Comparison of ENCODE assay signal across 28 cellular contexts in genomic region chr2:143954208-143954607, GRCh38.
DNase-seq lines count a peak whose midpoint lies in the region; ATAC-seq, FAIRE-seq and TF ChIP-seq lines count a peak whose summit lies in the region.
"Had no signal": no experiment of that assay in that cellular context is flagged by ENCODE, and none has a peak within 500 bp of the region (broad histone marks: within the 10 kb centered on the region; RNA-seq: fewer than 3 reads in every experiment).

No MANE protein-coding gene starts in this region.

- H3K27me3 ChIP-seq in ACC112 (ENCODE audit: insufficient read depth, low read length) = no peaks in the 10 kb centered on the region
- no peaks in the 10 kb centered on the region for H3K27me3 ChIP-seq in OCI-LY3 (ENCODE audit: low read depth, low read length)
- no peaks in the 10 kb centered on the region for H3K27me3 ChIP-seq in body of pancreas
- H3K27me3 ChIP-seq: cardiac muscle cell, esophagus muscularis mucosa had no signal

- peaks cover 45% of the 10 kb centered on the region for H3K4me1 ChIP-seq in ACC112 (ENCODE audit: control insufficient read depth, insufficient read depth, low read length, unreplicated experiment)
- peaks cover 61% of the 10 kb centered on the region for H3K4me1 ChIP-seq in OCI-LY3 (ENCODE audit: low read length)
- no peaks in the 10 kb centered on the region for H3K4me1 ChIP-seq in body of pancreas

- DNase-seq in chondrocyte (ENCODE audit: low spot score) (no peak), body of pancreas (no peak), activated T-cell treated with anti-CD3 and anti-CD28 coated beads for 4 hours (no peak)
- DNase-seq: activated CD4-positive, alpha-beta T cell treated with anti-CD3 and anti-CD28 coated beads, Interleukin-2, amount 10 ng/mL, durations not matched to agents 7 days and 5 days; activated naive CD4-positive, alpha-beta T cell treated with anti-CD3 and anti-CD28 coated beads for 36 hours; activated T-cell treated with anti-CD3 and anti-CD28 coated beads, Interleukin-2, amount 50 U/mL, for 4 hours; AML-193; amniotic stem cell; CD4-positive, alpha-beta T cell; H7; KBM-7; kidney; naive thymus-derived CD4-positive, alpha-beta T cell; NCI-H1417 treated with DMSO at 0.1 percent for 48 hours; NCI-H82; stimulated activated naive CD4-positive, alpha-beta T cell treated with Interleukin-2 at 50 U/mL for 16 hours; T-helper 9 cell had no signal

- H3K79me2 ChIP-seq in ACC112 (ENCODE audit: control insufficient read depth, insufficient read depth, low read length, unreplicated experiment) (no peaks in the 10 kb centered on the region), OCI-LY3 (ENCODE audit: low read length) (no peaks in the 10 kb centered on the region)

- H2AFZ ChIP-seq in ACC112 (ENCODE audit: low read length, unreplicated experiment) (peak overlapping the region; percentile 73), OCI-LY3 (ENCODE audit: low read depth, low read length) (no peak overlapping the region)

- H3K4me1 Mint-ChIP-seq in chondrocyte (ENCODE audit: low read depth) = peaks cover 41% of the 10 kb centered on the region
- H3K4me1 Mint-ChIP-seq: activated CD4-positive, alpha-beta T cell treated with anti-CD3 and anti-CD28 coated beads, Interleukin-2, amount 10 ng/mL, durations not matched to agents 7 days and 5 days; naive thymus-derived CD4-positive, alpha-beta T cell had no signal

- no peaks in the 10 kb centered on the region for H3K36me3 Mint-ChIP-seq in chondrocyte (ENCODE audit: low read depth)
- H3K36me3 Mint-ChIP-seq: naive thymus-derived CD4-positive, alpha-beta T cell had no signal

- peak overlapping the region; percentile 45 for H3K9ac ChIP-seq in OCI-LY3 (ENCODE audit: low read length)

- ATAC-seq in HG03442 (IDR thresholded peaks at IDR 0.05; ENCODE audit: unreplicated experiment) (no peak), body of pancreas (no peak), GM21367 (IDR thresholded peaks at IDR 0.05; ENCODE audit: unreplicated experiment) (no peak)
- ATAC-seq: activated T-cell treated with anti-CD3 and anti-CD28 coated beads, Interleukin-2, amount 50 U/mL, for 4 hours; naive thymus-derived CD4-positive, alpha-beta T cell had no signal

- TF ChIP-seq CTCF in OCI-LY3 (IDR thresholded peaks at IDR 0.05; ENCODE audit: low read depth, low read length) = no peak
- TF ChIP-seq CTCF in chondrocyte (IDR thresholded peaks at IDR 0.05) = no peak
- no peak for TF ChIP-seq CTCF in body of pancreas (IDR thresholded peaks at IDR 0.05)

- H3K36me3 ChIP-seq in ACC112 (ENCODE audit: insufficient read depth, low read length) (no peaks in the 10 kb centered on the region), OCI-LY3 (replicated peaks; ENCODE audit: low read depth, low read length) (no peaks in the 10 kb centered on the region), body of pancreas (replicated peaks in 1 of 2; ENCODE audit: insufficient read depth in 1 of 2, low read depth in 2 of 2) (no peaks in the 10 kb centered on the region)
- H3K36me3 ChIP-seq: cardiac muscle cell, esophagus muscularis mucosa had no signal

- no peaks in the 10 kb centered on the region for H4K20me1 ChIP-seq in OCI-LY3 (ENCODE audit: insufficient read depth, low read length)

- H3K4me3 Mint-ChIP-seq in chondrocyte (ENCODE audit: unreplicated experiment) = no peak overlapping the region
- H3K4me3 Mint-ChIP-seq: activated CD4-positive, alpha-beta T cell treated with anti-CD3 and anti-CD28 coated beads, Interleukin-2, amount 10 ng/mL, durations not matched to agents 7 days and 5 days; activated naive CD4-positive, alpha-beta T cell treated with anti-CD3 and anti-CD28 coated beads for 36 hours; activated T-cell treated with anti-CD3 and anti-CD28 coated beads, Interleukin-2, amount 50 U/mL, for 4 hours; CD4-positive, alpha-beta T cell; dendritic cell treated with granulocyte-macrophage colony-stimulating factor and Interleukin-4, amounts not matched to agents 40 ng/mL and 50 ng/mL, for 4 days; mesothelial cell of epicardium; naive thymus-derived CD4-positive, alpha-beta T cell had no signal

- no peak for TF ChIP-seq POLR2A in body of pancreas (IDR thresholded peaks at IDR 0.05)

- H3K4me3 ChIP-seq in ACC112 (ENCODE audit: low read depth, low read length) (peak overlapping the region; percentile 57), OCI-LY3 (ENCODE audit: low read length) (peak overlapping the region; percentile 15), body of pancreas (no peak overlapping the region)
- H3K4me3 ChIP-seq: cardiac muscle cell had no signal

- no peaks in the 10 kb centered on the region for H3K9me3 Mint-ChIP-seq in chondrocyte (ENCODE audit: low read depth)
- H3K9me3 Mint-ChIP-seq: activated CD4-positive, alpha-beta T cell treated with anti-CD3 and anti-CD28 coated beads, Interleukin-2, amount 10 ng/mL, durations not matched to agents 7 days and 5 days; activated naive CD4-positive, alpha-beta T cell treated with anti-CD3 and anti-CD28 coated beads for 36 hours; activated T-cell treated with anti-CD3 and anti-CD28 coated beads, Interleukin-2, amount 50 U/mL, for 4 hours; CD4-positive, alpha-beta T cell; dendritic cell treated with granulocyte-macrophage colony-stimulating factor and Interleukin-4, amounts not matched to agents 40 ng/mL and 50 ng/mL, for 4 days; naive thymus-derived CD4-positive, alpha-beta T cell had no signal

- 86% methylated on average over 4 of the region's 4 CpGs for WGBS in body of pancreas, 2 donors

- H3K27ac Mint-ChIP-seq in chondrocyte (ENCODE audit: unreplicated experiment) = peak overlapping the region; percentile 54
- H3K27ac Mint-ChIP-seq: activated CD4-positive, alpha-beta T cell treated with anti-CD3 and anti-CD28 coated beads, Interleukin-2, amount 10 ng/mL, durations not matched to agents 7 days and 5 days; activated naive CD4-positive, alpha-beta T cell treated with anti-CD3 and anti-CD28 coated beads for 36 hours; CD4-positive, alpha-beta T cell; dendritic cell treated with granulocyte-macrophage colony-stimulating factor and Interleukin-4, amounts not matched to agents 40 ng/mL and 50 ng/mL, for 4 days; mesothelial cell of epicardium; naive thymus-derived CD4-positive, alpha-beta T cell had no signal

- H3K4me2 ChIP-seq in OCI-LY3 (ENCODE audit: low read length) = peak overlapping the region; percentile 66

- peak; percentile 73 for FAIRE-seq in islet of Langerhans (lab: Jason Lieb, UNC)
- FAIRE-seq: GM12892, urothelium cell line had no signal

- H3K27me3 Mint-ChIP-seq in chondrocyte (ENCODE audit: low read depth) = no peaks in the 10 kb centered on the region
- H3K27me3 Mint-ChIP-seq: activated CD4-positive, alpha-beta T cell treated with anti-CD3 and anti-CD28 coated beads, Interleukin-2, amount 10 ng/mL, durations not matched to agents 7 days and 5 days; CD4-positive, alpha-beta T cell; dendritic cell treated with granulocyte-macrophage colony-stimulating factor and Interleukin-4, amounts not matched to agents 40 ng/mL and 50 ng/mL, for 4 days; naive thymus-derived CD4-positive, alpha-beta T cell had no signal

- intact Hi-C loops in body of pancreas (cut with DNase I) = no loop called here

- H3K9me3 ChIP-seq in OCI-LY3 (ENCODE audit: insufficient read depth, low read length) (no peaks in the 10 kb centered on the region), body of pancreas (no peaks in the 10 kb centered on the region)
- H3K9me3 ChIP-seq: esophagus muscularis mucosa had no signal

- H3K27ac ChIP-seq in ACC112 (ENCODE audit: low read depth, low read length) = peak overlapping the region; percentile 30; the same call in 1 of the 2 replicates
- peak overlapping the region; percentile 95 for H3K27ac ChIP-seq in OCI-LY3 (ENCODE audit: low read length)
- H3K27ac ChIP-seq in body of pancreas = no peak overlapping the region
- H3K27ac ChIP-seq: cardiac muscle cell, esophagus muscularis mucosa had no signal

Comparison
In these comparisons a context has a peak if more than half of its experiments do, and no peak if none do; other contexts are left out.
1. H3K27ac ChIP-seq: peak in ACC112 (single experiment) and OCI-LY3 (single experiment); none in body of pancreas (0 of 4).
2. H3K4me3 ChIP-seq: peak in ACC112 (single experiment) and OCI-LY3 (single experiment); none in body of pancreas (0 of 2).